In genomic region chr4:100257567-100257966, GRCh38 we compare ENCODE assay signal across 14 cellular contexts.
DNase-seq lines count a peak whose midpoint lies in the region; ATAC-seq and TF ChIP-seq lines count a peak whose summit lies in the region.
"Had no signal": no experiment of that assay in that cellular context is flagged by ENCODE, and none has a peak within 500 bp of the region (broad histone marks: within the 10 kb centered on the region; RNA-seq: fewer than 3 reads in every experiment).

No MANE protein-coding gene starts in this region.

- H3K27me3 Mint-ChIP-seq in activated T-helper 17 cell treated with anti-CD3 and anti-CD28 coated beads, Interleukin-2, amount 50 U/mL, for 72 hours = peaks cover 10% of the 10 kb centered on the region
- no peaks in the 10 kb centered on the region for H3K27me3 Mint-ChIP-seq in stimulated activated memory B cell treated with anti-CD40 and anti-IgM and Interleukin-4, amounts not matched to agents 10 μg/mL and 1 μg/mL and 100 μg/mL, for 72 hours
- peaks cover 3% of the 10 kb centered on the region for H3K27me3 Mint-ChIP-seq in type B pancreatic cell
- no peaks in the 10 kb centered on the region for H3K27me3 Mint-ChIP-seq in glutamatergic neuron (ENCODE audit: unreplicated experiment)

- H3K4me3 Mint-ChIP-seq in activated T-helper 17 cell treated with anti-CD3 and anti-CD28 coated beads, Interleukin-2, amount 50 U/mL, for 72 hours = no peak overlapping the region
- H3K4me3 Mint-ChIP-seq in stimulated activated memory B cell treated with anti-CD40 and anti-IgM and Interleukin-4, amounts not matched to agents 10 μg/mL and 1 μg/mL and 100 μg/mL, for 72 hours = no peak overlapping the region
- H3K4me3 Mint-ChIP-seq in type B pancreatic cell = no peak overlapping the region
- H3K4me3 Mint-ChIP-seq in glutamatergic neuron (ENCODE audit: unreplicated experiment) = no peak overlapping the region
- H3K4me3 Mint-ChIP-seq: CD4-positive, alpha-beta T cell; neural crest cell; stimulated activated naive CD8-positive, alpha-beta T cell treated with anti-CD3 and anti-CD28 coated beads, Interleukin-15, Interleukin-2, amounts not matched to agents 100 ng/mL and 50 ng/mL, for 24 hours had no signal

- no peaks in the 10 kb centered on the region for H3K36me3 Mint-ChIP-seq in activated T-helper 17 cell treated with anti-CD3 and anti-CD28 coated beads, Interleukin-2, amount 50 U/mL, for 72 hours (ENCODE audit: low read depth)
- no peaks in the 10 kb centered on the region for H3K36me3 Mint-ChIP-seq in stimulated activated memory B cell treated with anti-CD40 and anti-IgM and Interleukin-4, amounts not matched to agents 10 μg/mL and 1 μg/mL and 100 μg/mL, for 72 hours
- H3K36me3 Mint-ChIP-seq in type B pancreatic cell = no peaks in the 10 kb centered on the region
- no peaks in the 10 kb centered on the region for H3K36me3 Mint-ChIP-seq in glutamatergic neuron (ENCODE audit: unreplicated experiment)

- TF ChIP-seq CTCF in type B pancreatic cell (conservative IDR thresholded peaks at IDR 0.05) (no peak), glutamatergic neuron (IDR thresholded peaks at IDR 0.05; ENCODE audit: partially characterized antibody, unreplicated experiment) (no peak)

- no peak overlapping the region for H3K27ac Mint-ChIP-seq in activated T-helper 17 cell treated with anti-CD3 and anti-CD28 coated beads, Interleukin-2, amount 50 U/mL, for 72 hours
- no peak overlapping the region for H3K27ac Mint-ChIP-seq in stimulated activated memory B cell treated with anti-CD40 and anti-IgM and Interleukin-4, amounts not matched to agents 10 μg/mL and 1 μg/mL and 100 μg/mL, for 72 hours
- H3K27ac Mint-ChIP-seq in type B pancreatic cell = no peak overlapping the region
- H3K27ac Mint-ChIP-seq in glutamatergic neuron (ENCODE audit: unreplicated experiment) = no peak overlapping the region
- H3K27ac Mint-ChIP-seq: CD4-positive, alpha-beta T cell; stimulated activated naive CD8-positive, alpha-beta T cell treated with anti-CD3 and anti-CD28 coated beads, Interleukin-15, Interleukin-2, amounts not matched to agents 100 ng/mL and 50 ng/mL, for 24 hours had no signal

- ATAC-seq in activated T-helper 17 cell treated with anti-CD3 and anti-CD28 coated beads, Interleukin-2, amount 50 U/mL, for 72 hours (replicated peaks) = peak; percentile 86
- ATAC-seq in stimulated activated memory B cell treated with anti-CD40 and anti-IgM and Interleukin-4, amounts not matched to agents 10 μg/mL and 1 μg/mL and 100 μg/mL, for 72 hours = peak; percentile 20

- DNase-seq in HPDE6-E6E7 (ENCODE audit: extremely low spot score) (peak; percentile 12), NOMO-1 (lab: John Stamatoyannopoulos, UW; ENCODE audit: unreplicated experiment in 2 of 2) (peak; percentile 76 to 93), type B pancreatic cell (ENCODE audit: extremely low spot score, unreplicated experiment) (no peak), glutamatergic neuron (no peak), mucosa of gallbladder (ENCODE audit: low spot score) (no peak)
- DNase-seq: CD4-positive, alpha-beta T cell; GM23248; sigmoid colon; stimulated activated CD4-positive, alpha-beta T cell treated with anti-CD3 and anti-CD28 coated beads, Interleukin-4, amount 100 ng/mL, for 4 hours; T-helper 9 cell had no signal

- no peaks in the 10 kb centered on the region for H3K4me1 Mint-ChIP-seq in activated T-helper 17 cell treated with anti-CD3 and anti-CD28 coated beads, Interleukin-2, amount 50 U/mL, for 72 hours
- no peaks in the 10 kb centered on the region for H3K4me1 Mint-ChIP-seq in stimulated activated memory B cell treated with anti-CD40 and anti-IgM and Interleukin-4, amounts not matched to agents 10 μg/mL and 1 μg/mL and 100 μg/mL, for 72 hours
- H3K4me1 Mint-ChIP-seq in type B pancreatic cell (ENCODE audit: unreplicated experiment) (no peaks in the 10 kb centered on the region), glutamatergic neuron (ENCODE audit: low read depth, unreplicated experiment) (no peaks in the 10 kb centered on the region)
- H3K4me1 Mint-ChIP-seq: neural crest cell had no signal

- no peaks in the 10 kb centered on the region for H3K9me3 Mint-ChIP-seq in activated T-helper 17 cell treated with anti-CD3 and anti-CD28 coated beads, Interleukin-2, amount 50 U/mL, for 72 hours
- no peaks in the 10 kb centered on the region for H3K9me3 Mint-ChIP-seq in stimulated activated memory B cell treated with anti-CD40 and anti-IgM and Interleukin-4, amounts not matched to agents 10 μg/mL and 1 μg/mL and 100 μg/mL, for 72 hours
- H3K9me3 Mint-ChIP-seq in type B pancreatic cell = no peaks in the 10 kb centered on the region
- H3K9me3 Mint-ChIP-seq in glutamatergic neuron (ENCODE audit: unreplicated experiment) = peaks cover 3% of the 10 kb centered on the region
- H3K9me3 Mint-ChIP-seq: CD4-positive, alpha-beta T cell; neural crest cell; stimulated activated naive CD8-positive, alpha-beta T cell treated with anti-CD3 and anti-CD28 coated beads, Interleukin-15, Interleukin-2, amounts not matched to agents 100 ng/mL and 50 ng/mL, for 24 hours had no signal

Comparison
In these comparisons a context has a peak if more than half of its experiments do, and no peak if none do; other contexts are left out.
1. DNase-seq: peak in HPDE6-E6E7 (single experiment) and NOMO-1 (2 of 2); none in type B pancreatic cell (single experiment), glutamatergic neuron (single experiment) and mucosa of gallbladder (single experiment).